8 cellular contexts compared by ENCODE assay signal in genomic region chr17:7404737-7405412, GRCh38. TPM values are rescaled to one million over a fixed set of nuclear protein-coding genes. Genes with fewer than 3 reads are reported as not detected.
DNase-seq lines count a peak whose midpoint lies in the region; FAIRE-seq and TF ChIP-seq lines count a peak whose summit lies in the region.

No MANE protein-coding gene starts in this region.

- no TSS peak for BruUV-seq in OCI-LY7 (replicated peaks; lab: Mats Ljungman, UMichigan)

- H2AFZ ChIP-seq in OCI-LY7 (ENCODE audit: low read length), result no peak overlapping the region
- H2AFZ ChIP-seq in smooth muscle cell (ENCODE audit: low read depth), result peak overlapping the region; percentile 80

- peak overlapping the region; percentile 73 to 77 for H3K4me3 ChIP-seq in CD4-positive, alpha-beta memory T cell (ENCODE audit: low read length in 2 of 2)
- H3K4me3 ChIP-seq in OCI-LY7 (ENCODE audit: low read depth, low read length, poor library complexity, severe bottlenecking), result peak overlapping the region; percentile 70
- peak overlapping the region; percentile 69 for H3K4me3 ChIP-seq in iPS-11a (ENCODE audit: low read depth, low read length)
- peak overlapping the region; percentile 91 for H3K4me3 ChIP-seq in smooth muscle cell

- TF ChIP-seq CTCF in OCI-LY7 (conservative IDR thresholded peaks at IDR 0.05; ENCODE audit: low read length) (no peak), smooth muscle cell (IDR thresholded peaks at IDR 0.05; ENCODE audit: borderline replicate concordance, insufficient read depth, poor library complexity, severe bottlenecking) (no peak)

- peak; percentile 39; the same call in 1 of the 2 replicates for TF ChIP-seq POLR2A in H54 (IDR thresholded peaks at IDR 0.05; ENCODE audit: low read depth, low read length)

- H3F3A ChIP-seq in smooth muscle cell (ENCODE audit: low read depth), result peaks cover 4% of the 10 kb centered on the region

- peaks cover 2% of the 10 kb centered on the region in 2 donors for H3K27me3 Mint-ChIP-seq in CD4-positive, alpha-beta memory T cell

- intact Hi-C loops in CD4-positive, alpha-beta memory T cell (cut with micrococcal nuclease), result loop anchor here (1.0 kb wide), 10 partner anchors 11 to 281 kb away; partner anchors contain the start of genes ACAP1, EIF5A, ELP5 and NEURL4
- intact Hi-C loops in OCI-LY7 (cut with micrococcal nuclease; ENCODE audit: unreplicated experiment), result loop anchor here (5.0 kb wide), 1 partner anchor 53 kb away; the partner anchor contains the start of gene KCTD11

- no peaks in the 10 kb centered on the region for H3K79me2 ChIP-seq in OCI-LY7 (ENCODE audit: insufficient read depth, low read depth, low read length)
- peaks cover 12% of the 10 kb centered on the region for H3K79me2 ChIP-seq in smooth muscle cell (ENCODE audit: low read depth)

- H4K20me1 ChIP-seq in OCI-LY7 (ENCODE audit: insufficient read depth, low read length), result no peaks in the 10 kb centered on the region
- peaks cover 23% of the 10 kb centered on the region for H4K20me1 ChIP-seq in smooth muscle cell (ENCODE audit: low read depth)

- POLR2A ChIA-PET in CD4-positive, alpha-beta memory T cell (lab: Charles Lee; ENCODE audit: partially characterized antibody), result interaction anchor here (0.6 to 3.7 kb wide), 20 partner anchors 11 to 734 kb away, joined by 3 to 69 read pairs (median 8); partner anchors contain the start of genes ACAP1, MPDU1, NEURL4 and PLSCR3
- POLR2A ChIA-PET in OCI-LY7 (lab: Charles Lee), result interaction anchor here (0.6 to 1.5 kb wide), 8 partner anchors 11 to 284 kb away, joined by 3 to 8 read pairs (median 4); partner anchors contain the start of genes PLSCR3, TMEM102 and WRAP53

- H3K9ac ChIP-seq in smooth muscle cell (ENCODE audit: low read depth), result peak overlapping the region; percentile 83

- peak overlapping the region; percentile 51 for H3K27ac ChIP-seq in CD4-positive, alpha-beta memory T cell (ENCODE audit: low read depth, low read length)
- H3K27ac ChIP-seq in OCI-LY7 (ENCODE audit: low read depth, low read length, poor library complexity, severe bottlenecking), result no peak overlapping the region
- H3K27ac ChIP-seq in angular gyrus (ENCODE audit: low read depth, low read length), result peak overlapping the region; percentile 96
- H3K27ac ChIP-seq in smooth muscle cell (ENCODE audit: low read depth), result peak overlapping the region; percentile 47

- peaks cover 17% of the 10 kb centered on the region for H3K4me1 ChIP-seq in CD4-positive, alpha-beta memory T cell (ENCODE audit: insufficient read depth, low read length)
- H3K4me1 ChIP-seq in OCI-LY7 (ENCODE audit: insufficient read depth, low read length, poor library complexity, severe bottlenecking) (peaks cover 6% of the 10 kb centered on the region), smooth muscle cell (ENCODE audit: low read depth) (peaks cover 16% of the 10 kb centered on the region)

- DNase-seq in CD4-positive, alpha-beta memory T cell, result peak in 1 of 5 donors; percentile 83
- DNase-seq in H54 (ENCODE audit: insufficient read length, low spot score), result peak; percentile 78
- DNase-seq in OCI-LY7 (ENCODE audit: low spot score), result no peak
- no peak for DNase-seq in smooth muscle cell (lab: John Stamatoyannopoulos, UW; ENCODE audit: unreplicated experiment)
- no peak for DNase-seq in KG1 (lab: John Stamatoyannopoulos, UW)
- no peak for DNase-seq in GF-D8 (lab: John Stamatoyannopoulos, UW)

- FAIRE-seq in H54 (lab: Jason Lieb, UNC), result no peak

- CTCF ChIA-PET in CD4-positive, alpha-beta memory T cell (lab: Charles Lee; ENCODE audit: partially characterized antibody), result interaction anchor here (0.8 to 2.9 kb wide), 2 partner anchors 32 to 49 kb away, joined by 4 to 23 read pairs; partner anchors contain the start of gene TMEM102
- CTCF ChIA-PET in OCI-LY7 (lab: Charles Lee; ENCODE audit: unreplicated experiment), result interaction anchor here (1.0 kb wide), 1 partner anchor 10 kb away, joined by 3 read pairs; no protein-coding TSS in a partner anchor

- H3K27me3 ChIP-seq in CD4-positive, alpha-beta memory T cell (ENCODE audit: insufficient read depth, low read length), result no peaks in the 10 kb centered on the region
- H3K27me3 ChIP-seq in smooth muscle cell (ENCODE audit: low read depth), result no peaks in the 10 kb centered on the region

- peaks cover 0 to 7% of the 10 kb centered on the region in 2 donors for H3K36me3 Mint-ChIP-seq in CD4-positive, alpha-beta memory T cell

- H3K9me2 ChIP-seq in OCI-LY7 (ENCODE audit: insufficient read depth, low read length), result no peaks in the 10 kb centered on the region

- peak overlapping the region; percentile 93 to 98 (median 97) for H3K4me3 Mint-ChIP-seq in CD4-positive, alpha-beta memory T cell

- H3K4me2 ChIP-seq in OCI-LY7 (ENCODE audit: low read length) (peak overlapping the region; percentile 55; the same call in 1 of the 2 replicates), smooth muscle cell (peak overlapping the region; percentile 89)

- no peaks in the 10 kb centered on the region for H3K9me3 Mint-ChIP-seq in CD4-positive, alpha-beta memory T cell

- H3K36me3 ChIP-seq in CD4-positive, alpha-beta memory T cell (ENCODE audit: insufficient read depth, low read length), result no peaks in the 10 kb centered on the region
- no peaks in the 10 kb centered on the region for H3K36me3 ChIP-seq in OCI-LY7 (ENCODE audit: insufficient read depth, low read length)
- H3K36me3 ChIP-seq in smooth muscle cell (ENCODE audit: low read depth), result no peaks in the 10 kb centered on the region

- peaks cover 15 to 47% (median 20%) of the 10 kb centered on the region in 4 donors for H3K4me1 Mint-ChIP-seq in CD4-positive, alpha-beta memory T cell

- H3K27ac Mint-ChIP-seq in CD4-positive, alpha-beta memory T cell, result peak overlapping the region; percentile 89 to 99 (median 98)

- H3K9me3 ChIP-seq in CD4-positive, alpha-beta memory T cell (ENCODE audit: control insufficient read depth in 1 of 2, low read length in 2 of 2), result no peaks in the 10 kb centered on the region
- H3K9me3 ChIP-seq in OCI-LY7 (ENCODE audit: low read length) (no peaks in the 10 kb centered on the region), smooth muscle cell (replicated peaks; ENCODE audit: low read depth) (no peaks in the 10 kb centered on the region)

- under 1% methylated on average over 37 of the region's 68 CpGs for whole genome bisulfite sequencing in smooth muscle cell (ENCODE audit: low lambda C conversion rate)

RNA-seq across cellular contexts. Expression of gene TMEM256, which starts 1.0 kb away (rescaled TPM):
- 10 to 100 TPM; 35.4 to 38.3 TPM for total RNA-seq in CD4-positive, alpha-beta memory T cell
- polyA plus RNA-seq in CD4-positive, alpha-beta memory T cell, result 10 to 100 TPM; 49.9 to 51.1 TPM
- 108 and 165 TPM in 2 replicates for total RNA-seq in OCI-LY7 (2014; rRNA removed; shearing (Covaris generic))
- 96.6 and 107 TPM in 2 replicates for total RNA-seq in OCI-LY7 (2022)
- 75.6 and 133 TPM in 2 replicates for total RNA-seq in smooth muscle cell
- polyA plus RNA-seq in smooth muscle cell, result 87.9 and 90.6 TPM in 2 replicates

RNA-seq across cellular contexts. Expression of gene NLGN2, which starts 2.8 kb away (rescaled TPM):
- total RNA-seq in CD4-positive, alpha-beta memory T cell, result 1 to 10 TPM; 8.8 to 9.8 TPM
- polyA plus RNA-seq in CD4-positive, alpha-beta memory T cell, result under 1 TPM in 1 of 2 donors, not detected in 1; 0.08 TPM
- total RNA-seq in OCI-LY7 (2014; rRNA removed; shearing (Covaris generic)), result 0.06 TPM in 1 of 2 replicates, not detected in the other
- 1.2 TPM in 1 of 2 replicates, not detected in the other for total RNA-seq in OCI-LY7 (2022)
- total RNA-seq in smooth muscle cell, result 15.1 and 20.9 TPM in 2 replicates
- 10.8 and 11.9 TPM in 2 replicates for polyA plus RNA-seq in smooth muscle cell

RNA-seq across cellular contexts. Expression of gene PLSCR3, which starts 10.6 kb away (rescaled TPM):
- total RNA-seq in CD4-positive, alpha-beta memory T cell, result 10 to 100 TPM; 90.3 to 91.9 TPM
- 100 to 1,000 TPM; 174 to 242 TPM for polyA plus RNA-seq in CD4-positive, alpha-beta memory T cell
- total RNA-seq in OCI-LY7 (2014; rRNA removed; shearing (Covaris generic)), result 8.9 and 15.3 TPM in 2 replicates
- 23.1 and 27.6 TPM in 2 replicates for total RNA-seq in OCI-LY7 (2022)
- total RNA-seq in smooth muscle cell, result 29.3 and 34.7 TPM in 2 replicates
- 110 and 122 TPM in 2 replicates for polyA plus RNA-seq in smooth muscle cell

RNA-seq across cellular contexts. Expression of gene SPEM1, which starts 15.2 kb away (rescaled TPM):
- total RNA-seq in CD4-positive, alpha-beta memory T cell, result not detected
- not detected for polyA plus RNA-seq in CD4-positive, alpha-beta memory T cell
- total RNA-seq in OCI-LY7 (2014; rRNA removed; shearing (Covaris generic)), result not detected in 2 replicates
- total RNA-seq in OCI-LY7 (2022) (not detected in 2 replicates), smooth muscle cell (not detected in 2 replicates)
- polyA plus RNA-seq in smooth muscle cell, result not detected in 2 replicates

RNA-seq across cellular contexts. Expression of gene SPEM2, which starts 20.5 kb away (rescaled TPM):
- not detected for total RNA-seq in CD4-positive, alpha-beta memory T cell
- polyA plus RNA-seq in CD4-positive, alpha-beta memory T cell, result not detected
- not detected in 2 replicates for total RNA-seq in OCI-LY7 (2014; rRNA removed; shearing (Covaris generic))
- not detected in 2 replicates for total RNA-seq in OCI-LY7 (2022)
- total RNA-seq in smooth muscle cell, result 0.22 TPM in 1 of 2 replicates, not detected in the other
- polyA plus RNA-seq in smooth muscle cell, result 0.56 and 1.0 TPM in 2 replicates
